2 cellular contexts compared by ENCODE assay signal in genomic region chr7:27082171-27082570, GRCh38.
TF ChIP-seq lines count a peak whose summit lies in the region.

No MANE protein-coding gene starts in this region.

TF ChIP-seq in HCT116, 20 proteins besides CTCF, POLR2A, EP300 and RAD21:
- TF ChIP-seq POLR2AphosphoS5 (IDR thresholded peaks at IDR 0.05; ENCODE audit: low read depth, low read length) (no peak), SIN3A (IDR thresholded peaks at IDR 0.05; ENCODE audit: low read depth) (no peak), MAX (IDR thresholded peaks at IDR 0.05) (no peak), EGR1 (IDR thresholded peaks at IDR 0.05; ENCODE audit: low read depth) (no peak), REST (IDR thresholded peaks at IDR 0.05; ENCODE audit: low read depth) (no peak), EZH2phosphoT487 (IDR thresholded peaks at IDR 0.05; ENCODE audit: borderline replicate concordance) (no peak), ATF3 (IDR thresholded peaks at IDR 0.05) (no peak)

TF ChIP-seq in GM23338, 12 proteins besides CTCF, POLR2A, EP300 and RAD21:
- TF ChIP-seq CREB1 (CRISPR knock-in tag; IDR thresholded peaks at IDR 0.05; ENCODE audit: low read depth) (no peak), ETS1 (IDR thresholded peaks at IDR 0.05) (no peak), ZNF331 (CRISPR knock-in tag; IDR thresholded peaks at IDR 0.05; ENCODE audit: low read depth) (no peak), NANOG (IDR thresholded peaks at IDR 0.05; ENCODE audit: borderline replicate concordance) (no peak), JUNB (IDR thresholded peaks at IDR 0.05; ENCODE audit: unreplicated experiment) (no peak), REST (IDR thresholded peaks at IDR 0.05; ENCODE audit: unreplicated experiment) (no peak)
TF ChIP-seq in GM23338: peak in this region for 0.
